ENCODE assay signal across 19 cellular contexts in genomic region chr10:76774987-76775603, GRCh38.
"Had no signal": no experiment of that assay in that cellular context is flagged by ENCODE, and none has a peak within 500 bp of the region (broad histone marks: within the 10 kb centered on the region; RNA-seq: fewer than 3 reads in every experiment).

No MANE protein-coding gene starts in this region.

- H3K4me3 ChIP-seq: esophagus muscularis mucosa, pancreas, prostate gland, spleen, tibial nerve had no signal

- DNase-seq: activated CD4-positive, alpha-beta T cell treated with anti-CD3 and anti-CD28 coated beads for 4 hours; activated CD4-positive, alpha-beta T cell treated with anti-CD3 and anti-CD28 coated beads, Interleukin-2, amount 50 U/mL, for 4 hours; activated naive CD4-positive, alpha-beta T cell treated with Interleukin-2 at 50 U/mL for 16 hours; activated naive CD8-positive, alpha-beta T cell treated with anti-CD3 and anti-CD28 coated beads, Interleukin-2, amount 10 ng/mL, durations not matched to agents 7 days and 5 days; activated T-cell treated with anti-CD3 and anti-CD28 coated beads for 4 hours; activated T-cell treated with anti-CD3 and anti-CD28 coated beads, Interleukin-2, amount 50 U/mL, for 72 hours; brain microvascular endothelial cell; foreskin keratinocyte; mammary epithelial cell; naive B cell; nucleus accumbens; pancreas; spleen; stimulated activated naive CD4-positive, alpha-beta T cell; T-helper 1 cell had no signal

- ATAC-seq: activated T-cell treated with anti-CD3 and anti-CD28 coated beads, Interleukin-2, amount 50 U/mL, for 72 hours; foreskin keratinocyte; pancreas had no signal

- H3K27me3 ChIP-seq: brain microvascular endothelial cell, esophagus muscularis mucosa, foreskin keratinocyte, pancreas, spleen, tibial nerve had no signal

- H3K36me3 ChIP-seq: brain microvascular endothelial cell, esophagus muscularis mucosa, pancreas, prostate gland, spleen, tibial nerve had no signal

- H3K27ac ChIP-seq: brain microvascular endothelial cell, esophagus muscularis mucosa, foreskin keratinocyte, pancreas, prostate gland, spleen, tibial nerve, VCaP had no signal

- H3K4me1 ChIP-seq: foreskin keratinocyte, pancreas, prostate gland, spleen had no signal

- H3K9me3 ChIP-seq: pancreas, prostate gland had no signal
